In genomic region chr4:124191329-124191728, GRCh38 we compare ENCODE assay signal across 13 cellular contexts.
"Had no signal": no experiment of that assay in that cellular context is flagged by ENCODE, and none has a peak within 500 bp of the region (broad histone marks: within the 10 kb centered on the region; RNA-seq: fewer than 3 reads in every experiment).

No MANE protein-coding gene starts in this region.

- H3K9me3 ChIP-seq: thyroid gland had no signal

- H3K4me3 ChIP-seq: cardiac muscle cell, dorsolateral prefrontal cortex, thyroid gland had no signal

- ATAC-seq: left ventricle myocardium superior; natural killer cell; stimulated activated memory B cell treated with anti-CD40 and anti-IgM and Interleukin-4, amounts not matched to agents 10 μg/mL and 1 μg/mL and 100 μg/mL, for 72 hours had no signal

- H3K36me3 ChIP-seq: cardiac muscle cell, thyroid gland had no signal

- H3K4me1 ChIP-seq: thyroid gland had no signal

- DNase-seq: activated CD4-positive, alpha-beta T cell treated with anti-CD3 and anti-CD28 coated beads for 1 hour; activated CD4-positive, alpha-beta T cell treated with anti-CD3 and anti-CD28 coated beads, Interleukin-2, amount 50 U/mL, for 4 hours; activated naive CD4-positive, alpha-beta T cell treated with anti-CD3 and anti-CD28 coated beads for 36 hours; dorsolateral prefrontal cortex; endodermal cell; kidney; left ventricle myocardium superior; mesenchymal stem cell; natural killer cell; T1000; thyroid gland had no signal

- H3K27ac ChIP-seq: cardiac muscle cell, dorsolateral prefrontal cortex, thyroid gland had no signal

- H3K27me3 ChIP-seq: cardiac muscle cell, dorsolateral prefrontal cortex, thyroid gland had no signal
